In genomic region chr5:143913008-143913752, GRCh38 we compare ENCODE assay signal across 15 cellular contexts.
DNase-seq lines count a peak whose midpoint lies in the region; ATAC-seq, FAIRE-seq and TF ChIP-seq lines count a peak whose summit lies in the region.
"Had no signal": no experiment of that assay in that cellular context is flagged by ENCODE, and none has a peak within 500 bp of the region (broad histone marks: within the 10 kb centered on the region; RNA-seq: fewer than 3 reads in every experiment).

No MANE protein-coding gene starts in this region.

- 88 to 95% methylated on average over 1 of the region's 1 CpG for WGBS in body of pancreas, 2 donors

- peaks cover 8% of the 10 kb centered on the region for H3K4me1 Mint-ChIP-seq in activated CD4-positive, alpha-beta T cell treated with anti-CD3 and anti-CD28 coated beads for 36 hours
- H3K4me1 Mint-ChIP-seq in activated CD4-positive, alpha-beta T cell treated with anti-CD3 and anti-CD28 coated beads, Interleukin-2, amount 10 ng/mL, durations not matched to agents 7 days and 5 days: no peaks in the 10 kb centered on the region

- H3K9ac ChIP-seq in fibroblast of lung (ENCODE audit: insufficient read depth, low read length): no peak overlapping the region
- no peak overlapping the region for H3K9ac ChIP-seq in colonic mucosa (ENCODE audit: low read depth in 2 of 2, low read length in 2 of 2)

- H3K27me3 Mint-ChIP-seq in activated CD4-positive, alpha-beta T cell treated with anti-CD3 and anti-CD28 coated beads for 36 hours: peaks cover 4% of the 10 kb centered on the region
- H3K27me3 Mint-ChIP-seq in activated CD4-positive, alpha-beta T cell treated with anti-CD3 and anti-CD28 coated beads, Interleukin-2, amount 10 ng/mL, durations not matched to agents 7 days and 5 days: peaks cover 8% of the 10 kb centered on the region

- H3K27ac ChIP-seq in fibroblast of lung (ENCODE audit: insufficient read depth, low read length) (no peak overlapping the region), body of pancreas (no peak overlapping the region), colonic mucosa (no peak overlapping the region)
- H3K27ac ChIP-seq: 22Rv1, cardiac muscle cell had no signal

- ATAC-seq in activated CD4-positive, alpha-beta T cell treated with anti-CD3 and anti-CD28 coated beads for 36 hours: peak; percentile 95
- no peak for ATAC-seq in body of pancreas
- ATAC-seq: GM12878 had no signal

- H3K4me3 ChIP-seq in fibroblast of lung (replicated peaks in 1 of 4; ENCODE audit: control extremely low read depth in 1 of 4, insufficient read depth in 1 of 4, low read depth in 3 of 4, low read length in 4 of 4) (no peak overlapping the region), body of pancreas (no peak overlapping the region), colonic mucosa (no peak overlapping the region)
- H3K4me3 ChIP-seq: cardiac muscle cell, GM12878 had no signal

- TF ChIP-seq CTCF in fibroblast of lung (conservative IDR thresholded peaks at IDR 0.05 in 1 of 2, IDR thresholded peaks at IDR 0.05 in 1 of 2; ENCODE audit: low read depth in 1 of 2, low read length in 2 of 2): no peak
- no peak for TF ChIP-seq CTCF in body of pancreas (IDR thresholded peaks at IDR 0.05)
- TF ChIP-seq CTCF in colonic mucosa (IDR thresholded peaks at IDR 0.05): no peak

- H2AFZ ChIP-seq in fibroblast of lung (ENCODE audit: low read length): peak overlapping the region; percentile 47

- H3K4me2 ChIP-seq in fibroblast of lung (ENCODE audit: extremely low read depth, insufficient read depth, low read length): no peak overlapping the region

- H3K4me1 ChIP-seq in fibroblast of lung (ENCODE audit: control insufficient read depth, extremely low read depth, insufficient read depth, low read length): peaks cover 4% of the 10 kb centered on the region
- H3K4me1 ChIP-seq in body of pancreas: no peaks in the 10 kb centered on the region
- no peaks in the 10 kb centered on the region for H3K4me1 ChIP-seq in colonic mucosa

- H3K79me2 ChIP-seq in fibroblast of lung (ENCODE audit: control insufficient read depth, insufficient read depth, low read length): no peaks in the 10 kb centered on the region

- DNase-seq in activated CD4-positive, alpha-beta T cell treated with anti-CD3 and anti-CD28 coated beads for 36 hours: no peak
- no peak for DNase-seq in activated CD4-positive, alpha-beta T cell treated with anti-CD3 and anti-CD28 coated beads, Interleukin-2, amount 10 ng/mL, durations not matched to agents 7 days and 5 days
- DNase-seq in SW 1271 (lab: John Stamatoyannopoulos, UW): peak; percentile 47 to 65
- DNase-seq in fibroblast of lung (ENCODE audit: low read depth in 2 of 2): peak; percentile 27 to 91
- peak; percentile 26 for DNase-seq in urothelium cell line (ENCODE audit: low spot score)
- no peak for DNase-seq in body of pancreas
- no peak for DNase-seq in NCI-H1092 (lab: John Stamatoyannopoulos, UW)
- DNase-seq in colonic mucosa: no peak
- DNase-seq: activated CD4-positive, alpha-beta T cell treated with anti-CD3 and anti-CD28 coated beads for 48 hours; DMS153; mesenchymal stem cell; stimulated activated CD4-positive, alpha-beta T cell treated with anti-CD3 and anti-CD28 coated beads, Interleukin-12 subunit alpha, Interleukin-12 subunit beta, amount 100 ng/mL, for 4 hours had no signal

- H3K9me3 ChIP-seq in fibroblast of lung (ENCODE audit: control insufficient read depth, insufficient read depth, low read depth, low read length) (no peaks in the 10 kb centered on the region), body of pancreas (no peaks in the 10 kb centered on the region), colonic mucosa (no peaks in the 10 kb centered on the region)

- CTCF ChIA-PET in activated CD4-positive, alpha-beta T cell treated with anti-CD3 and anti-CD28 coated beads for 36 hours (lab: Charles Lee): no interaction called here
- CTCF ChIA-PET in activated CD4-positive, alpha-beta T cell treated with anti-CD3 and anti-CD28 coated beads, Interleukin-2, amount 10 ng/mL, durations not matched to agents 7 days and 5 days (lab: Charles Lee): no interaction called here

- H3K27me3 ChIP-seq in fibroblast of lung (ENCODE audit: control insufficient read depth, insufficient read depth, low read length): no peaks in the 10 kb centered on the region
- no peaks in the 10 kb centered on the region for H3K27me3 ChIP-seq in body of pancreas
- no peaks in the 10 kb centered on the region for H3K27me3 ChIP-seq in colonic mucosa
- H3K27me3 ChIP-seq: cardiac muscle cell had no signal

- peak; percentile 58 for FAIRE-seq in urothelium cell line (lab: Jason Lieb, UNC)
- FAIRE-seq: GM12878 had no signal

- no peaks in the 10 kb centered on the region for H3K36me3 ChIP-seq in fibroblast of lung (ENCODE audit: control insufficient read depth, insufficient read depth, low read length)
- H3K36me3 ChIP-seq in body of pancreas (replicated peaks in 1 of 2; ENCODE audit: insufficient read depth in 1 of 2, low read depth in 2 of 2): no peaks in the 10 kb centered on the region
- H3K36me3 ChIP-seq in colonic mucosa: no peaks in the 10 kb centered on the region
- H3K36me3 ChIP-seq: cardiac muscle cell had no signal

- no peak overlapping the region for H3K27ac Mint-ChIP-seq in activated CD4-positive, alpha-beta T cell treated with anti-CD3 and anti-CD28 coated beads for 36 hours
- no peak overlapping the region for H3K27ac Mint-ChIP-seq in activated CD4-positive, alpha-beta T cell treated with anti-CD3 and anti-CD28 coated beads, Interleukin-2, amount 10 ng/mL, durations not matched to agents 7 days and 5 days

- POLR2A ChIA-PET in activated CD4-positive, alpha-beta T cell treated with anti-CD3 and anti-CD28 coated beads for 36 hours (lab: Charles Lee): no interaction called here
- POLR2A ChIA-PET in activated CD4-positive, alpha-beta T cell treated with anti-CD3 and anti-CD28 coated beads, Interleukin-2, amount 10 ng/mL, durations not matched to agents 7 days and 5 days (lab: Charles Lee): no interaction called here

- no peak overlapping the region for H3K4me3 Mint-ChIP-seq in activated CD4-positive, alpha-beta T cell treated with anti-CD3 and anti-CD28 coated beads for 36 hours
- H3K4me3 Mint-ChIP-seq in activated CD4-positive, alpha-beta T cell treated with anti-CD3 and anti-CD28 coated beads, Interleukin-2, amount 10 ng/mL, durations not matched to agents 7 days and 5 days: no peak overlapping the region

- intact Hi-C loops in activated CD4-positive, alpha-beta T cell treated with anti-CD3 and anti-CD28 coated beads for 36 hours (cut with DNase I, micrococcal nuclease): no loop called here
- intact Hi-C loops in body of pancreas (cut with DNase I): no loop called here
- intact Hi-C loops in colonic mucosa (cut with DNase I): no loop called here

- H3K9me3 Mint-ChIP-seq in activated CD4-positive, alpha-beta T cell treated with anti-CD3 and anti-CD28 coated beads for 36 hours (ENCODE audit: low read depth): no peaks in the 10 kb centered on the region
- peaks cover 7% of the 10 kb centered on the region for H3K9me3 Mint-ChIP-seq in activated CD4-positive, alpha-beta T cell treated with anti-CD3 and anti-CD28 coated beads, Interleukin-2, amount 10 ng/mL, durations not matched to agents 7 days and 5 days

- no peaks in the 10 kb centered on the region for H4K20me1 ChIP-seq in fibroblast of lung (ENCODE audit: control insufficient read depth, extremely low read depth, insufficient read depth, low read length)

- TF ChIP-seq POLR2A in body of pancreas (IDR thresholded peaks at IDR 0.05): no peak

- H3K36me3 Mint-ChIP-seq in activated CD4-positive, alpha-beta T cell treated with anti-CD3 and anti-CD28 coated beads for 36 hours (ENCODE audit: low read depth): no peaks in the 10 kb centered on the region
- H3K36me3 Mint-ChIP-seq in activated CD4-positive, alpha-beta T cell treated with anti-CD3 and anti-CD28 coated beads, Interleukin-2, amount 10 ng/mL, durations not matched to agents 7 days and 5 days (ENCODE audit: low read depth): no peaks in the 10 kb centered on the region

Comparison
In these comparisons a context has a peak if more than half of its experiments do, and no peak if none do; other contexts are left out.
1. DNase-seq: peak in SW 1271 (2 of 2), fibroblast of lung (2 of 2) and urothelium cell line (single experiment); none in activated CD4-positive, alpha-beta T cell treated with anti-CD3 and anti-CD28 coated beads for 36 hours (single experiment), activated CD4-positive, alpha-beta T cell treated with anti-CD3 and anti-CD28 coated beads, Interleukin-2, amount 10 ng/mL, durations not matched to agents 7 days and 5 days (single experiment), body of pancreas (0 of 4), NCI-H1092 (single experiment) and colonic mucosa (single experiment).